In the genomic region with DNA sequence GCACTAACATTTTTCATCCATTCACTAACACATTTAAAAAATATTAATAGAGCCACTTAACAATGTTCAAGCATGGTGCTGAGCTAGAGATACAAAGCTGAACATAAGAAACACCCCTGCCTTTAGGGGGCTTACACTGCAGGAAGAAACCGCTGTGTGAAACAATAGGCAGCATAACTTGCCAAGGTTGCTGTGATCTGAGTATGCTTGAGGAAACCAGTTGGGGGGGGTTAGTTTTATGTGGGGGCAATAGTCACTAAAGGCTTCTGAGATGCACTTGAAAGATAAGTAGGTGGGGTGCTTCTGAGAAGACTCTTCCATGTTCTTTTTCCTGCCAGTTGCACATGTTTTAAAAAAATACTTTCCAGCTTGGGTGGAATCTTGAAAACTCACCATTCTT, we compare ENCODE assay signal across 14 cellular contexts. TPM values are rescaled to one million over a fixed set of nuclear protein-coding genes. Genes with fewer than 3 reads are reported as not detected.
DNase-seq lines count a peak whose midpoint lies in the region; TF ChIP-seq lines count a peak whose summit lies in the region.
"Had no signal": no experiment of that assay in that cellular context is flagged by ENCODE, and none has a peak within 500 bp of the region (broad histone marks: within the 10 kb centered on the region; RNA-seq: fewer than 3 reads in every experiment).

No MANE protein-coding gene starts in this region.

- peak overlapping the region; percentile 1 to 59 (median 53) for H3K4me3 Mint-ChIP-seq in CD4-positive, alpha-beta memory T cell
- H3K4me3 Mint-ChIP-seq in H9 (peak overlapping the region; percentile 16 to 59; a peak in 4 of 5 replicates), Calu3 (ENCODE audit: low read depth, unreplicated experiment) (no peak overlapping the region)
- peak overlapping the region; percentile 86 for H3K4me3 Mint-ChIP-seq in activated naive CD8-positive, alpha-beta T cell

- H3K27me3 ChIP-seq in CD4-positive, alpha-beta memory T cell (ENCODE audit: insufficient read depth, low read length), result no peaks in the 10 kb centered on the region
- H3K27me3 ChIP-seq in H9 (ENCODE audit: insufficient read depth, low read length) (no peaks in the 10 kb centered on the region), mesendoderm (ENCODE audit: insufficient read depth, low read length, poor library complexity) (no peaks in the 10 kb centered on the region)
- H3K27me3 ChIP-seq: esophagus squamous epithelium, left lung had no signal

- no peak overlapping the region for H3K27ac ChIP-seq in CD4-positive, alpha-beta memory T cell (ENCODE audit: low read depth, low read length)
- H3K27ac ChIP-seq in H9 (ENCODE audit: insufficient read length, low read depth, low read length), result no peak overlapping the region
- H3K27ac ChIP-seq in mesendoderm (ENCODE audit: low read depth, low read length), result no peak overlapping the region

- H2BK120ac ChIP-seq in H9 (ENCODE audit: low read depth, low read length, poor library complexity, severe bottlenecking) (no peak overlapping the region), mesendoderm (ENCODE audit: low read depth, low read length) (no peak overlapping the region)

- WGBS in H9 (ENCODE audit: extremely low coverage, insufficient read length, low lambda C conversion rate), result no CpG with 5 or more reads among the region's 1 CpG
- WGBS in mesendoderm (ENCODE audit: extremely low coverage, insufficient coverage, low lambda C conversion rate), result no CpG with 5 or more reads among the region's 1 CpG

- H3K23ac ChIP-seq in H9 (ENCODE audit: insufficient read length, low read depth, low read length) (no peak overlapping the region), mesendoderm (ENCODE audit: low read length) (no peak overlapping the region)

- peaks cover 7% of the 10 kb centered on the region for H3K23me2 ChIP-seq in H9 (ENCODE audit: insufficient read length, low read depth, low read length, poor library complexity, severe bottlenecking)

- H3K79me1 ChIP-seq in H9 (ENCODE audit: insufficient read depth, low read depth, low read length, poor library complexity, severe bottlenecking) (no peaks in the 10 kb centered on the region), mesendoderm (ENCODE audit: low read length) (peaks cover 9% of the 10 kb centered on the region)

- no peak overlapping the region for H3K9ac ChIP-seq in H9 (ENCODE audit: extremely low read depth, insufficient read length, low read length)
- H3K9ac ChIP-seq in mesendoderm (ENCODE audit: low read length), result no peak overlapping the region

- H2AK5ac ChIP-seq in H9 (ENCODE audit: insufficient read length, low read length), result no peak overlapping the region
- no peak overlapping the region for H2AK5ac ChIP-seq in mesendoderm (ENCODE audit: low read length)

- peaks cover 60% of the 10 kb centered on the region for H3K4me1 ChIP-seq in CD4-positive, alpha-beta memory T cell (ENCODE audit: insufficient read depth, low read length)
- peaks cover 7% of the 10 kb centered on the region; the same call in 1 of the 2 replicates for H3K4me1 ChIP-seq in H9 (ENCODE audit: insufficient read depth, low read length)
- peaks cover 5% of the 10 kb centered on the region for H3K4me1 ChIP-seq in mesendoderm (ENCODE audit: control insufficient read depth, low read depth, low read length)

- no peak overlapping the region for H2BK5ac ChIP-seq in H9 (ENCODE audit: insufficient read length, low read length)
- no peak overlapping the region for H2BK5ac ChIP-seq in mesendoderm (ENCODE audit: low read length)

- H3K4me3 ChIP-seq in CD4-positive, alpha-beta memory T cell (ENCODE audit: low read length in 2 of 2), result no peak overlapping the region
- H3K4me3 ChIP-seq in mesendoderm (ENCODE audit: low read length), result no peak overlapping the region
- H3K4me3 ChIP-seq: esophagus squamous epithelium had no signal

- no peaks in the 10 kb centered on the region for H3K9me3 Mint-ChIP-seq in CD4-positive, alpha-beta memory T cell
- H3K9me3 Mint-ChIP-seq in H9 (peaks cover 0 to 2% of the 10 kb centered on the region in 2 experiments; a peak in 2 of 5 replicates), Calu3 (ENCODE audit: low read depth, unreplicated experiment) (no peaks in the 10 kb centered on the region)
- no peaks in the 10 kb centered on the region for H3K9me3 Mint-ChIP-seq in activated naive CD8-positive, alpha-beta T cell (ENCODE audit: low read depth)

- no TSS peak for BruUV-seq in Calu3 (replicated peaks; lab: Mats Ljungman, UMichigan)

- no peaks in the 10 kb centered on the region for H3K9me3 ChIP-seq in CD4-positive, alpha-beta memory T cell (ENCODE audit: control insufficient read depth in 1 of 2, low read length in 2 of 2)
- H3K9me3 ChIP-seq in H9 (ENCODE audit: control insufficient read depth, low read depth, low read length), result no peaks in the 10 kb centered on the region
- H3K9me3 ChIP-seq: esophagus squamous epithelium, left lung had no signal

- no peak overlapping the region for H2BK20ac ChIP-seq in H9 (ENCODE audit: low read depth, low read length, poor library complexity, severe bottlenecking)

- H3K27ac Mint-ChIP-seq in CD4-positive, alpha-beta memory T cell, result peak overlapping the region in 5 of 7 donors; percentile 41 to 94 (median 42)
- peak overlapping the region in 1 of 3 experiments; percentile 15; a peak in 2 of 7 replicates for H3K27ac Mint-ChIP-seq in H9
- peak overlapping the region; percentile 79 for H3K27ac Mint-ChIP-seq in activated naive CD8-positive, alpha-beta T cell
- no peak overlapping the region for H3K27ac Mint-ChIP-seq in Calu3 (ENCODE audit: unreplicated experiment)

- H4K5ac ChIP-seq in H9 (ENCODE audit: insufficient read length, low read depth, low read length) (no peak overlapping the region), mesendoderm (ENCODE audit: low read length) (no peak overlapping the region)

- no peaks in the 10 kb centered on the region for H3K27me3 Mint-ChIP-seq in CD4-positive, alpha-beta memory T cell
- H3K27me3 Mint-ChIP-seq in H9 (ENCODE audit: low read depth), result no peaks in the 10 kb centered on the region
- no peaks in the 10 kb centered on the region for H3K27me3 Mint-ChIP-seq in activated naive CD8-positive, alpha-beta T cell
- no peaks in the 10 kb centered on the region for H3K27me3 Mint-ChIP-seq in Calu3 (ENCODE audit: unreplicated experiment)

- POLR2A ChIA-PET in CD4-positive, alpha-beta memory T cell (lab: Charles Lee; ENCODE audit: partially characterized antibody), result interaction anchor here (1.0 to 3.4 kb wide), 4 partner anchors 13 to 78 kb away, joined by 3 to 13 read pairs (median 4); no protein-coding TSS in a partner anchor

- TF ChIP-seq CTCF in H9 (conservative IDR thresholded peaks at IDR 0.05) (no peak), Calu3 (IDR thresholded peaks at IDR 0.05; ENCODE audit: unreplicated experiment) (no peak)

- H3K36me3 ChIP-seq in CD4-positive, alpha-beta memory T cell (ENCODE audit: insufficient read depth, low read length), result no peaks in the 10 kb centered on the region
- H3K36me3 ChIP-seq in mesendoderm (ENCODE audit: control insufficient read depth, insufficient read depth, low read length), result no peaks in the 10 kb centered on the region
- H3K36me3 ChIP-seq: left lung had no signal

- H3K79me2 ChIP-seq in H9 (ENCODE audit: insufficient read depth, low read length), result peaks cover 46% of the 10 kb centered on the region; the same call in 1 of the 2 replicates
- H3K79me2 ChIP-seq in mesendoderm (ENCODE audit: control insufficient read depth, insufficient read depth, low read length), result peaks cover 64% of the 10 kb centered on the region

- H3K18ac ChIP-seq in H9 (ENCODE audit: insufficient read length, low read depth, low read length) (no peak overlapping the region), mesendoderm (ENCODE audit: low read length) (no peak overlapping the region)

- no peak for DNase-seq in CD4-positive, alpha-beta memory T cell
- DNase-seq in H9, result no peak
- peak; percentile 60 for DNase-seq in mesendoderm
- DNase-seq in iPS-NIHi7 (ENCODE audit: extremely low spot score), result no peak
- DNase-seq in NCI-H82 (lab: John Stamatoyannopoulos, UW), result no peak
- no peak for DNase-seq in ureter (ENCODE audit: low spot score)
- no peak for DNase-seq in Calu3
- DNase-seq: amniotic stem cell, DMS79, esophagus squamous epithelium, left lung, retina had no signal

- no peak overlapping the region for H3K4me2 ChIP-seq in H9 (ENCODE audit: insufficient read depth, insufficient read length, low read length)
- H3K4me2 ChIP-seq in mesendoderm (ENCODE audit: low read length), result no peak overlapping the region

- peaks cover 45 to 79% (median 64%) of the 10 kb centered on the region in 4 donors for H3K4me1 Mint-ChIP-seq in CD4-positive, alpha-beta memory T cell
- peaks cover 51 to 63% of the 10 kb centered on the region in 2 experiments for H3K4me1 Mint-ChIP-seq in H9
- peaks cover 77% of the 10 kb centered on the region for H3K4me1 Mint-ChIP-seq in activated naive CD8-positive, alpha-beta T cell (ENCODE audit: low read depth)
- H3K4me1 Mint-ChIP-seq in Calu3 (ENCODE audit: low read depth, unreplicated experiment), result peaks cover 36% of the 10 kb centered on the region

- no peak overlapping the region for H3K14ac ChIP-seq in H9 (ENCODE audit: insufficient read depth, low read length)

- no peak overlapping the region for H2BK15ac ChIP-seq in H9 (ENCODE audit: low read depth, low read length)
- H2BK15ac ChIP-seq in mesendoderm (replicated peaks; ENCODE audit: low read depth), result no peak overlapping the region

- no peak overlapping the region for H3T11ph ChIP-seq in H9 (ENCODE audit: low read length)

- H2AFZ ChIP-seq in H9 (ENCODE audit: low read length), result no peak overlapping the region

- intact Hi-C loops in CD4-positive, alpha-beta memory T cell (cut with micrococcal nuclease), result no loop called here
- intact Hi-C loops in Calu3 (cut with micrococcal nuclease; ENCODE audit: unreplicated experiment), result no loop called here

- CTCF ChIA-PET in CD4-positive, alpha-beta memory T cell (lab: Charles Lee; ENCODE audit: partially characterized antibody), result interaction anchor here (1.1 to 2.6 kb wide), 5 partner anchors 72 to 315 kb away, joined by 3 to 16 read pairs (median 4); no protein-coding TSS in a partner anchor
- CTCF ChIA-PET in Calu3 (lab: Charles Lee), result no interaction called here

- H3K4ac ChIP-seq in H9 (ENCODE audit: low read depth, low read length) (no peak overlapping the region), mesendoderm (ENCODE audit: low read depth, low read length) (no peak overlapping the region)

- no peak overlapping the region for H2BK12ac ChIP-seq in H9 (ENCODE audit: insufficient read length, low read depth, low read length)

- no peak overlapping the region for H4K8ac ChIP-seq in H9 (replicated peaks; ENCODE audit: insufficient read length, low read depth, low read length)
- H4K8ac ChIP-seq in mesendoderm (ENCODE audit: low read depth, low read length), result no peak overlapping the region

- H3K36me3 Mint-ChIP-seq in CD4-positive, alpha-beta memory T cell, result peaks cover 0 to 20% of the 10 kb centered on the region in 2 donors
- H3K36me3 Mint-ChIP-seq in H9 (ENCODE audit: insufficient read depth in 1 of 3, low read depth in 3 of 3) (no peaks in the 10 kb centered on the region; a peak in 1 of 7 replicates), Calu3 (ENCODE audit: insufficient read depth, unreplicated experiment) (peaks cover 25% of the 10 kb centered on the region)
- H3K36me3 Mint-ChIP-seq in activated naive CD8-positive, alpha-beta T cell, result peaks cover 9% of the 10 kb centered on the region

- H3K56ac ChIP-seq in H9 (ENCODE audit: insufficient read length, low read depth, low read length) (no peak overlapping the region), mesendoderm (ENCODE audit: low read length) (no peak overlapping the region)

- peaks cover 3% of the 10 kb centered on the region for H4K20me1 ChIP-seq in H9 (ENCODE audit: control insufficient read depth, insufficient read depth, insufficient read length)

- H4K91ac ChIP-seq in H9 (ENCODE audit: insufficient read length, low read depth, low read length), result no peak overlapping the region

RNA-seq across cellular contexts. Expression of a gene that starts 2.8 kb away (rescaled TPM):
- 100 to 1,000 TPM; 117 to 125 TPM for total RNA-seq in CD4-positive, alpha-beta memory T cell
- polyA plus RNA-seq in CD4-positive, alpha-beta memory T cell, result 100 to 1,000 TPM in 1 of 2 donors, 10 to 100 TPM in 1; 46.3 to 104 TPM
- total RNA-seq in H9 (2021), result 123 and 124 TPM in 2 replicates
- polyA plus RNA-seq in mesendoderm (2013, experiment 1 of 2), result 182 TPM
- 182 TPM for polyA plus RNA-seq in mesendoderm (2013, experiment 2 of 2)
- 106 TPM for total RNA-seq in ureter
- total RNA-seq in Calu3 (2022), result 133 and 139 TPM in 2 replicates

RNA-seq across cellular contexts. Expression of a gene that starts 29.5 kb away (rescaled TPM):
- total RNA-seq in CD4-positive, alpha-beta memory T cell, result 10 to 100 TPM; 15.1 to 17.1 TPM
- 10 to 100 TPM; 23.7 to 29.9 TPM for polyA plus RNA-seq in CD4-positive, alpha-beta memory T cell
- total RNA-seq in H9 (2021) (not detected in 2 replicates), ureter (2.2 TPM), Calu3 (2022) (not detected in 2 replicates)
- not detected for polyA plus RNA-seq in mesendoderm (2013, experiment 1 of 2)
- not detected for polyA plus RNA-seq in mesendoderm (2013, experiment 2 of 2)
- total RNA-seq: H4 had no signal
